In genomic region chr13:80235559-80236296, GRCh38 we compare ENCODE assay signal across 9 cellular contexts.
DNase-seq lines count a peak whose midpoint lies in the region; ATAC-seq and TF ChIP-seq lines count a peak whose summit lies in the region.
"Had no signal": no experiment of that assay in that cellular context is flagged by ENCODE, and none has a peak within 500 bp of the region (broad histone marks: within the 10 kb centered on the region; RNA-seq: fewer than 3 reads in every experiment).

No MANE protein-coding gene starts in this region.

- peaks cover 1% of the 10 kb centered on the region for H3K36me3 Mint-ChIP-seq in mesothelial cell of epicardium
- H3K36me3 Mint-ChIP-seq in activated naive CD8-positive, alpha-beta T cell treated with anti-CD3 and anti-CD28 coated beads, Interleukin-2, amount 50 U/mL, for 24 hours (ENCODE audit: low read depth), result no peaks in the 10 kb centered on the region

- H3K4me1 ChIP-seq in sigmoid colon, result peaks cover 0 to 4% (median 0%) of the 10 kb centered on the region in 4 donors
- H3K4me1 ChIP-seq in prostate gland (replicated peaks), result no peaks in the 10 kb centered on the region

- intact Hi-C loops in sigmoid colon (cut with DNase I), result no loop called here
- intact Hi-C loops in prostate gland (cut with DNase I), result no loop called here

- H3K27me3 Mint-ChIP-seq in mesothelial cell of epicardium (ENCODE audit: low read depth), result no peaks in the 10 kb centered on the region
- no peaks in the 10 kb centered on the region for H3K27me3 Mint-ChIP-seq in activated naive CD8-positive, alpha-beta T cell treated with anti-CD3 and anti-CD28 coated beads, Interleukin-2, amount 50 U/mL, for 24 hours

- H3K27ac ChIP-seq in sigmoid colon, result peak overlapping the region in 1 of 4 donors; percentile 33
- no peak overlapping the region for H3K27ac ChIP-seq in prostate gland

- ATAC-seq in HG02943 (IDR thresholded peaks at IDR 0.05; ENCODE audit: low read depth, unreplicated experiment), result peak; percentile 19
- no peak for ATAC-seq in activated naive CD8-positive, alpha-beta T cell treated with anti-CD3 and anti-CD28 coated beads, Interleukin-2, amount 50 U/mL, for 24 hours

- peak overlapping the region; percentile 17 for H3K27ac Mint-ChIP-seq in mesothelial cell of epicardium
- H3K27ac Mint-ChIP-seq in activated naive CD8-positive, alpha-beta T cell treated with anti-CD3 and anti-CD28 coated beads, Interleukin-2, amount 50 U/mL, for 24 hours, result no peak overlapping the region

- no peaks in the 10 kb centered on the region for H3K36me3 ChIP-seq in sigmoid colon
- no peaks in the 10 kb centered on the region for H3K36me3 ChIP-seq in prostate gland

- H3K27me3 ChIP-seq in sigmoid colon, result no peaks in the 10 kb centered on the region
- H3K27me3 ChIP-seq in prostate gland (replicated peaks; ENCODE audit: insufficient read depth), result no peaks in the 10 kb centered on the region

- TF ChIP-seq POLR2A in sigmoid colon (IDR thresholded peaks at IDR 0.05) (no peak), prostate gland (IDR thresholded peaks at IDR 0.05) (no peak)

- peaks cover 7% of the 10 kb centered on the region for H3K9me3 Mint-ChIP-seq in mesothelial cell of epicardium
- H3K9me3 Mint-ChIP-seq in activated naive CD8-positive, alpha-beta T cell treated with anti-CD3 and anti-CD28 coated beads, Interleukin-2, amount 50 U/mL, for 24 hours, result peaks cover 3% of the 10 kb centered on the region

- TF ChIP-seq CTCF in GM12865 (IDR thresholded peaks at IDR 0.05; ENCODE audit: insufficient read depth, low read depth, low read length, missing control alignments) (no peak), astrocyte of the spinal cord (IDR thresholded peaks at IDR 0.05; ENCODE audit: low read depth, low read length) (no peak), mesothelial cell of epicardium (IDR thresholded peaks at IDR 0.05; ENCODE audit: unreplicated experiment) (no peak), sigmoid colon (IDR thresholded peaks at IDR 0.05) (no peak), prostate gland (IDR thresholded peaks at IDR 0.05) (no peak)

- H3K9me3 ChIP-seq in sigmoid colon (no peaks in the 10 kb centered on the region), prostate gland (no peaks in the 10 kb centered on the region)

- in situ Hi-C loops in astrocyte of the spinal cord (cut with HindIII; ENCODE audit: low sequenced_read_pairs), result no loop called here

- no peak for TF ChIP-seq EP300 in sigmoid colon (IDR thresholded peaks at IDR 0.05)

- no peak overlapping the region for H3K4me3 ChIP-seq in GM12865 (ENCODE audit: low read depth, low read length)
- H3K4me3 ChIP-seq in astrocyte of the spinal cord (ENCODE audit: low read depth, low read length), result no peak overlapping the region
- H3K4me3 ChIP-seq in sigmoid colon, result no peak overlapping the region
- H3K4me3 ChIP-seq in prostate gland, result no peak overlapping the region

- 31 to 47% methylated on average over 9 of the region's 9 CpGs for WGBS in sigmoid colon, 2 donors
- 57% methylated on average over 9 of the region's 9 CpGs for WGBS in prostate gland

- peak; percentile 7 for DNase-seq in GM12865 (ENCODE audit: low read depth)
- DNase-seq in astrocyte of the spinal cord (ENCODE audit: low read depth, low spot score), result peak; percentile 47
- DNase-seq in mesothelial cell of epicardium (ENCODE audit: low spot score in 2 of 2, unreplicated experiment in 2 of 2), result no peak
- DNase-seq in hippocampal formation (lab: John Stamatoyannopoulos, UW), result no peak
- no peak for DNase-seq in sigmoid colon
- no peak for DNase-seq in activated naive CD8-positive, alpha-beta T cell treated with anti-CD3 and anti-CD28 coated beads, Interleukin-2, amount 50 U/mL, for 24 hours
- no peak for DNase-seq in prostate gland (ENCODE audit: low spot score)
- DNase-seq: NCI-H524 treated with DMSO at 0.1 percent for 48 hours had no signal

- no peak overlapping the region for H3K4me3 Mint-ChIP-seq in mesothelial cell of epicardium
- no peak overlapping the region for H3K4me3 Mint-ChIP-seq in activated naive CD8-positive, alpha-beta T cell treated with anti-CD3 and anti-CD28 coated beads, Interleukin-2, amount 50 U/mL, for 24 hours

- H3K4me1 Mint-ChIP-seq in mesothelial cell of epicardium, result peaks cover 25% of the 10 kb centered on the region
- H3K4me1 Mint-ChIP-seq in activated naive CD8-positive, alpha-beta T cell treated with anti-CD3 and anti-CD28 coated beads, Interleukin-2, amount 50 U/mL, for 24 hours, result no peaks in the 10 kb centered on the region

Comparison
In these comparisons a context has a peak if more than half of its experiments do, and no peak if none do; other contexts are left out.
1. DNase-seq: peak in GM12865 (single experiment) and astrocyte of the spinal cord (single experiment); none in mesothelial cell of epicardium (0 of 2), hippocampal formation (0 of 2), sigmoid colon (single experiment), activated naive CD8-positive, alpha-beta T cell treated with anti-CD3 and anti-CD28 coated beads, Interleukin-2, amount 50 U/mL, for 24 hours (single experiment) and prostate gland (single experiment).